ENCODE assay signal across 12 cellular contexts in the genomic region with DNA sequence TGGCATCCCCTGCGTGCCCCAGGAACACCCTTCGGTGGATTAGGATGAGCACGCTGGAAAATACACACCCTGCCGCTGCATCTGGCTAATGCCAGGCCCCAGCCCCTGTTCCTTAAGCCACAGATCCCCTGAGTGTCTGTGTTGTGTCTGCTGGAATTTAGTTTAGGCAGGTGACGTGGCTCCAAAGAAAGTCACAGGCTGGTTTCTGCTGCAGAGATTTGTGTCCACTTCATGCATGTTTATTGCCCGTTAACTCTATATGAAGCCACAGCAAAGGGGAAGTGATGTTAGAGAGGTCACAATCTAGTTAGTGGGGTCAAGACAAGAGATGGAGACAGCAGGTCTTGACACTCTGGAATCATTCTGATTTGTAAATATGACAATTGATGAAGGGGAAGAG.
A peak's percentile ranks its signal among the peaks of the same experiment; 100 is the strongest.
DNase-seq lines count a peak whose midpoint lies in the region; ATAC-seq and TF ChIP-seq lines count a peak whose summit lies in the region.
"Had no signal": no experiment of that assay in that cellular context is flagged by ENCODE, and none has a peak within 500 bp of the region (broad histone marks: within the 10 kb centered on the region; RNA-seq: fewer than 3 reads in every experiment).

No MANE protein-coding gene starts in this region.

- no peaks in the 10 kb centered on the region for H3K27me3 Mint-ChIP-seq in T-helper 17 cell
- peaks cover 4% of the 10 kb centered on the region for H3K27me3 Mint-ChIP-seq in endodermal cell (ENCODE audit: insufficient read depth)

- no peaks in the 10 kb centered on the region for H3K9me3 Mint-ChIP-seq in endodermal cell

- no peak for TF ChIP-seq CTCF in endodermal cell (conservative IDR thresholded peaks at IDR 0.05)

- H3K9me3 ChIP-seq in BLaER1 treated with 17β-estradiol and CSF1 and Interleukin-3, amounts not matched to agents 10 nM and 100 nM (replicated peaks in 1 of 11), result no peaks in the 10 kb centered on the region
- H3K9me3 ChIP-seq in T-helper 17 cell (ENCODE audit: control insufficient read depth, low read length, poor library complexity, severe bottlenecking), result no peaks in the 10 kb centered on the region
- H3K9me3 ChIP-seq in endodermal cell (ENCODE audit: control insufficient read depth, low read length), result no peaks in the 10 kb centered on the region
- H3K9me3 ChIP-seq: psoas muscle had no signal

- H4K20me1 ChIP-seq in BLaER1 treated with 17β-estradiol and CSF1 and Interleukin-3, amounts not matched to agents 10 nM and 100 nM, result no peaks in the 10 kb centered on the region

- H3K4me3 ChIP-seq in BLaER1 treated with 17β-estradiol and CSF1 and Interleukin-3, amounts not matched to agents 10 nM and 100 nM, result no peak overlapping the region
- H3K4me3 ChIP-seq in endodermal cell (ENCODE audit: low read length), result no peak overlapping the region
- H3K4me3 ChIP-seq: psoas muscle had no signal

- H3K4me1 ChIP-seq in BLaER1 treated with 17β-estradiol and CSF1 and Interleukin-3, amounts not matched to agents 10 nM and 100 nM, result peaks cover 80 to 92% (median 87%) of the 10 kb centered on the region in 10 experiments
- H3K4me1 ChIP-seq in endodermal cell (ENCODE audit: control insufficient read depth, insufficient read depth, low read length), result peaks cover 24% of the 10 kb centered on the region

- peak overlapping the region in 7 of 11 experiments; percentile 31 to 72 (median 60); a peak in 7 of 22 replicates for H3K27ac ChIP-seq in BLaER1 treated with 17β-estradiol and CSF1 and Interleukin-3, amounts not matched to agents 10 nM and 100 nM
- H3K27ac ChIP-seq in endodermal cell (ENCODE audit: low read depth, low read length), result no peak overlapping the region
- H3K27ac ChIP-seq: C4-2B, psoas muscle had no signal

- peak; percentile 37 for DNase-seq in ELF-1 (ENCODE audit: low read depth, low spot score)
- DNase-seq in T-helper 17 cell, result no peak
- DNase-seq in endodermal cell, result peak; percentile 29
- DNase-seq in iPS-NIHi11 (ENCODE audit: low spot score), result no peak
- no peak for DNase-seq in activated CD8-positive, alpha-beta memory T cell treated with anti-CD3 and anti-CD28 coated beads for 24 hours
- no peak for DNase-seq in midbrain (lab: John Stamatoyannopoulos, UW)
- DNase-seq: KG1, psoas muscle, substantia nigra had no signal

- H3K27ac Mint-ChIP-seq in T-helper 17 cell, result peak overlapping the region; percentile 99
- no peak overlapping the region for H3K27ac Mint-ChIP-seq in endodermal cell

- H3K4me3 Mint-ChIP-seq in T-helper 17 cell (no peak overlapping the region), endodermal cell (no peak overlapping the region)

- H3K9ac ChIP-seq in BLaER1 treated with 17β-estradiol and CSF1 and Interleukin-3, amounts not matched to agents 10 nM and 100 nM, result peak overlapping the region in 1 of 11 experiments; percentile 17; a peak in 2 of 22 replicates
- no peak overlapping the region for H3K9ac ChIP-seq in endodermal cell (ENCODE audit: extremely low read depth, low read length, poor library complexity, severe bottlenecking)

- ATAC-seq in T-helper 17 cell (no peak), HG02981 (IDR thresholded peaks at IDR 0.05; ENCODE audit: unreplicated experiment) (no peak)
- ATAC-seq: psoas muscle had no signal

- H3K4me1 Mint-ChIP-seq in T-helper 17 cell, result peaks cover 42% of the 10 kb centered on the region
- H3K4me1 Mint-ChIP-seq in endodermal cell, result peaks cover 27% of the 10 kb centered on the region

- H3K36me3 Mint-ChIP-seq in T-helper 17 cell (ENCODE audit: low read depth), result no peaks in the 10 kb centered on the region
- H3K36me3 Mint-ChIP-seq in endodermal cell (ENCODE audit: low read depth), result no peaks in the 10 kb centered on the region

- WGBS in endodermal cell (ENCODE audit: insufficient coverage in 1 of 2, insufficient read length in 1 of 2), 2 experiments, result 96 to 97% methylated on average over 6 of the region's 6 CpGs

- no peaks in the 10 kb centered on the region for H3K27me3 ChIP-seq in BLaER1 treated with 17β-estradiol and CSF1 and Interleukin-3, amounts not matched to agents 10 nM and 100 nM
- H3K27me3 ChIP-seq in endodermal cell (ENCODE audit: control insufficient read depth, insufficient read depth, low read length, poor library complexity, severe bottlenecking), result no peaks in the 10 kb centered on the region

- H3K36me3 ChIP-seq in BLaER1 treated with 17β-estradiol and CSF1 and Interleukin-3, amounts not matched to agents 10 nM and 100 nM, result no peaks in the 10 kb centered on the region
- no peaks in the 10 kb centered on the region for H3K36me3 ChIP-seq in endodermal cell (ENCODE audit: control insufficient read depth, insufficient read depth, low read length)

- H3K4me2 ChIP-seq in BLaER1 treated with 17β-estradiol and CSF1 and Interleukin-3, amounts not matched to agents 10 nM and 100 nM, result peak overlapping the region; percentile 59 to 95 (median 91)

Comparison
In these comparisons a context has a peak if more than half of its experiments do, and no peak if none do; other contexts are left out.
1. DNase-seq: peak in ELF-1 (single experiment) and endodermal cell (single experiment); none in T-helper 17 cell (0 of 3), iPS-NIHi11 (single experiment), activated CD8-positive, alpha-beta memory T cell treated with anti-CD3 and anti-CD28 coated beads for 24 hours (single experiment) and midbrain (single experiment).